In genomic region chr16:83804366-83804765, GRCh38 we compare ENCODE assay signal across 19 cellular contexts. TPM values are rescaled to one million over a fixed set of nuclear protein-coding genes. Genes with fewer than 3 reads are reported as not detected.
DNase-seq lines count a peak whose midpoint lies in the region; ATAC-seq, FAIRE-seq and TF ChIP-seq lines count a peak whose summit lies in the region.
"Had no signal": no experiment of that assay in that cellular context is flagged by ENCODE, and none has a peak within 500 bp of the region (broad histone marks: within the 10 kb centered on the region; RNA-seq: fewer than 3 reads in every experiment).

No MANE protein-coding gene starts in this region.

- H3K4me1 ChIP-seq in hepatocyte (ENCODE audit: insufficient read depth) = peaks cover 6% of the 10 kb centered on the region
- H3K4me1 ChIP-seq: BE2C had no signal

- no peaks in the 10 kb centered on the region for H3K27me3 ChIP-seq in hepatocyte

- no peak for FAIRE-seq in frontal cortex (lab: Jason Lieb, UNC)

- TF ChIP-seq POLR2A in GM18505 (IDR thresholded peaks at IDR 0.05; ENCODE audit: borderline replicate concordance, extremely low read depth, insufficient read depth, insufficient read length) = no peak

- no peaks in the 10 kb centered on the region for H3K9me2 ChIP-seq in hepatocyte (replicated peaks; ENCODE audit: insufficient read depth)

- H3K27me3 Mint-ChIP-seq in WTC11 (ENCODE audit: low read depth) = 0 out of 2 replicates have a peak, but pooled peaks cover 2% of the 10 kb centered on the region
- no peaks in the 10 kb centered on the region for H3K27me3 Mint-ChIP-seq in stimulated activated memory B cell treated with anti-CD40 and anti-IgM and Interleukin-4, amounts not matched to agents 10 μg/mL and 1 μg/mL and 100 μg/mL, for 72 hours

- ATAC-seq in WTC11 = no peak
- ATAC-seq in stimulated activated memory B cell treated with anti-CD40 and anti-IgM and Interleukin-4, amounts not matched to agents 10 μg/mL and 1 μg/mL and 100 μg/mL, for 72 hours = no peak
- ATAC-seq in GM18505 (IDR thresholded peaks at IDR 0.05; ENCODE audit: unreplicated experiment) = no peak

- CTCF ChIA-PET in WTC11 (lab: Charles Lee) = no interaction called here

- no peak overlapping the region for H3K4me2 ChIP-seq in hepatocyte
- H3K4me2 ChIP-seq: PC-9 had no signal

- DNase-seq in DMS53 (lab: John Stamatoyannopoulos, UW) (peak; percentile 71), DMS53 treated with DMSO at 0.1 percent for 48 hours (lab: John Stamatoyannopoulos, UW; ENCODE audit: unreplicated experiment) (no peak), WTC11 (ENCODE audit: low spot score) (no peak), hepatocyte (ENCODE audit: low spot score) (no peak), frontal cortex (ENCODE audit: low spot score in 2 of 2) (no peak)
- no peak for DNase-seq in NK-92 treated with Interleukin-12 subunit alpha and Interleukin-12 subunit beta, amount 100 ng/mL, for 24 hours (lab: John Stamatoyannopoulos, UW)
- DNase-seq: BE2C; CD4-positive, alpha-beta memory T cell; DMS79; H9; NCI-H1417 treated with DMSO at 0.1 percent for 48 hours; NCI-H187 treated with DMSO at 0.1 percent for 48 hours; NCI-H226; NCI-H524 had no signal

- no peak for TF ChIP-seq CTCF in WTC11 (IDR thresholded peaks at IDR 0.05)
- no peak for TF ChIP-seq CTCF in hepatocyte (IDR thresholded peaks at IDR 0.05; ENCODE audit: poor library complexity)

- peak overlapping the region; percentile 33 for H3K27ac ChIP-seq in hepatocyte
- H3K27ac ChIP-seq: 22Rv1, PC-9, RWPE1 had no signal

- H3K9me3 ChIP-seq in hepatocyte (ENCODE audit: low read depth) = no peaks in the 10 kb centered on the region
- H3K9me3 ChIP-seq: BE2C had no signal

- H2AFZ ChIP-seq in hepatocyte = no peak overlapping the region
- H2AFZ ChIP-seq: PC-9 had no signal

- no peak overlapping the region for H3K4me3 ChIP-seq in hepatocyte
- H3K4me3 ChIP-seq: PC-9 had no signal

- H3K4me1 Mint-ChIP-seq in WTC11 = peaks cover 50% of the 10 kb centered on the region
- peaks cover 66% of the 10 kb centered on the region for H3K4me1 Mint-ChIP-seq in stimulated activated memory B cell treated with anti-CD40 and anti-IgM and Interleukin-4, amounts not matched to agents 10 μg/mL and 1 μg/mL and 100 μg/mL, for 72 hours

- H3K4me3 Mint-ChIP-seq in WTC11 = no peak overlapping the region
- no peak overlapping the region for H3K4me3 Mint-ChIP-seq in stimulated activated memory B cell treated with anti-CD40 and anti-IgM and Interleukin-4, amounts not matched to agents 10 μg/mL and 1 μg/mL and 100 μg/mL, for 72 hours
- H3K4me3 Mint-ChIP-seq: CD4-positive, alpha-beta memory T cell; H9 had no signal

- 93% methylated on average over 5 of the region's 5 CpGs for WGBS in hepatocyte (ENCODE audit: low lambda C conversion rate, missing lambda C conversion rate)

- H3K79me2 ChIP-seq in hepatocyte = peaks cover 12% of the 10 kb centered on the region

- H3K9me3 Mint-ChIP-seq in WTC11 = no peaks in the 10 kb centered on the region
- H3K9me3 Mint-ChIP-seq in stimulated activated memory B cell treated with anti-CD40 and anti-IgM and Interleukin-4, amounts not matched to agents 10 μg/mL and 1 μg/mL and 100 μg/mL, for 72 hours = peaks cover 6% of the 10 kb centered on the region
- H3K9me3 Mint-ChIP-seq: CD4-positive, alpha-beta memory T cell; H9 had no signal

- peak overlapping the region; percentile 37; the same call in 1 of the 2 replicates for H3K27ac Mint-ChIP-seq in WTC11
- H3K27ac Mint-ChIP-seq in stimulated activated memory B cell treated with anti-CD40 and anti-IgM and Interleukin-4, amounts not matched to agents 10 μg/mL and 1 μg/mL and 100 μg/mL, for 72 hours = peak overlapping the region; percentile 95

- POLR2A ChIA-PET in WTC11 (lab: Charles Lee) = no interaction called here

- H3K36me3 Mint-ChIP-seq in WTC11 = peaks cover 10% of the 10 kb centered on the region
- peaks cover 18% of the 10 kb centered on the region for H3K36me3 Mint-ChIP-seq in stimulated activated memory B cell treated with anti-CD40 and anti-IgM and Interleukin-4, amounts not matched to agents 10 μg/mL and 1 μg/mL and 100 μg/mL, for 72 hours

- no peaks in the 10 kb centered on the region for H4K20me1 ChIP-seq in hepatocyte (ENCODE audit: insufficient read depth, poor library complexity, severe bottlenecking)

- no peaks in the 10 kb centered on the region for H3K36me3 ChIP-seq in hepatocyte (replicated peaks; ENCODE audit: insufficient read depth, low read depth)
- H3K36me3 ChIP-seq: BE2C had no signal

TF ChIP-seq in WTC11, 78 proteins besides CTCF, POLR2A, EP300 and RAD21 (continues in another document):
- TF ChIP-seq ATF1 (CRISPR knock-in tag; IDR thresholded peaks at IDR 0.05) = no peak
- TF ChIP-seq TEAD4 (CRISPR knock-in tag; IDR thresholded peaks at IDR 0.05) = no peak
- no peak for TF ChIP-seq ZNF281 (CRISPR knock-in tag; IDR thresholded peaks at IDR 0.05)
- TF ChIP-seq MXD4 (CRISPR knock-in tag; IDR thresholded peaks at IDR 0.05; ENCODE audit: borderline replicate concordance) = no peak
- TF ChIP-seq STAT6 (CRISPR knock-in tag; conservative IDR thresholded peaks at IDR 0.05; ENCODE audit: low read depth) = no peak
- no peak for TF ChIP-seq ZNF219 (CRISPR knock-in tag; IDR thresholded peaks at IDR 0.05; ENCODE audit: borderline replicate concordance)
- TF ChIP-seq ATF6 (CRISPR knock-in tag; IDR thresholded peaks at IDR 0.05) = no peak
- TF ChIP-seq ZNF138 (CRISPR knock-in tag; conservative IDR thresholded peaks at IDR 0.05) = no peak
- no peak for TF ChIP-seq E2F4 (CRISPR knock-in tag; IDR thresholded peaks at IDR 0.05; ENCODE audit: borderline replicate concordance, low read depth)

RNA-seq across cellular contexts. Expression of gene HSBP1, which starts 3.4 kb away (rescaled TPM):
- 197 to 237 TPM (median 229 TPM) in 3 replicates for total RNA-seq in WTC11 (2021)
- total RNA-seq in hepatocyte = 26.7 and 26.9 TPM in 2 replicates
- polyA plus RNA-seq in hepatocyte = 375 and 384 TPM in 2 replicates
- total RNA-seq in frontal cortex = 126 TPM
